In genomic region chr20:58565461-58566175, GRCh38 we compare ENCODE assay signal across 1 cellular context.
TF ChIP-seq lines count a peak whose summit lies in the region.

No MANE protein-coding gene starts in this region.

TF ChIP-seq in IMR-90, 13 proteins besides CTCF, POLR2A, EP300 and RAD21 (continued from another document):
- TF ChIP-seq USF2 (IDR thresholded peaks at IDR 0.05; ENCODE audit: low read depth, low read length): no peak
- TF ChIP-seq RCOR1 (IDR thresholded peaks at IDR 0.05; ENCODE audit: insufficient replicate concordance, low read length): no peak
- no peak for TF ChIP-seq MAZ (IDR thresholded peaks at IDR 0.05; ENCODE audit: borderline replicate concordance, low read depth, low read length)
- TF ChIP-seq ELK1 (IDR thresholded peaks at IDR 0.05; ENCODE audit: borderline replicate concordance, low read depth, low read length): no peak
TF ChIP-seq in IMR-90: peak in this region for 0.
